23 cellular contexts compared by ENCODE assay signal in the genomic region with DNA sequence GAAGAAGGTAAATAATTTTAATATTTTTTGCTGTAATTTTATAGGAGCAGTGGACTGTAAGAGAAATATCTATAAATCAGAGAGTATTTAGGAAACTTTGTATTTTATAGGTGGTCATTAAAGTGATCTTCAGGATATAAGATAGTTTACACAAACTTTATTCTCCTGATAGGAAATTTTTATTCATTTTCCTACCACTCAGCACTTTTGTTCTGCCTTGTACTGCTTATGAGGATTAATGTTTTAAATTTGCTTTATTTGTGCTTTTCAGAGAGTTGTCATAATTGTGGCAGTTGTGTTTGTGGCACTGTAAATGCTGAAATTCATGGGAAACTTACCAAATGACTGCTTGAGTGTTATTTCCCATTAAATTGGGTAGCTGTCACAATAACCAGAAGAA.
"Had no signal": no experiment of that assay in that cellular context is flagged by ENCODE, and none has a peak within 500 bp of the region (broad histone marks: within the 10 kb centered on the region; RNA-seq: fewer than 3 reads in every experiment).

No MANE protein-coding gene starts in this region.

- DNase-seq: colonic mucosa; cortex of kidney; effector CD8-positive, alpha-beta T cell; esophagus squamous epithelium; foreskin fibroblast; foreskin melanocyte; gastrocnemius medialis; glutamatergic neuron; head of caudate nucleus; heart right ventricle; hippocampal formation; left cardiac atrium; left lung; left ventricle myocardium superior; lower lobe of right lung; mesenchymal stem cell; mucosa of descending colon; naive B cell; naive thymus-derived CD8-positive, alpha-beta T cell had no signal

- ATAC-seq: gastrocnemius medialis; heart right ventricle; left cardiac atrium; left lung; left ventricle myocardium superior; lower lobe of right lung; mucosa of descending colon; naive thymus-derived CD8-positive, alpha-beta T cell had no signal

- H3K4me1 ChIP-seq: colonic mucosa, gastrocnemius medialis, left lung had no signal

- H3K4me3 Mint-ChIP-seq: dendritic cell treated with granulocyte-macrophage colony-stimulating factor and Interleukin-4, amounts not matched to agents 40 ng/mL and 50 ng/mL, for 4 days; mesothelial cell of epicardium; naive B cell; naive thymus-derived CD8-positive, alpha-beta T cell had no signal

- H3K9me3 Mint-ChIP-seq: dendritic cell treated with granulocyte-macrophage colony-stimulating factor and Interleukin-4, amounts not matched to agents 40 ng/mL and 50 ng/mL, for 4 days; naive B cell; naive thymus-derived CD8-positive, alpha-beta T cell had no signal

- H3K4me1 Mint-ChIP-seq: mesothelial cell of epicardium had no signal

- FAIRE-seq: endothelial cell of umbilical vein, islet of Langerhans had no signal

- H3K27me3 Mint-ChIP-seq: dendritic cell treated with granulocyte-macrophage colony-stimulating factor and Interleukin-4, amounts not matched to agents 40 ng/mL and 50 ng/mL, for 4 days; naive B cell; naive thymus-derived CD8-positive, alpha-beta T cell had no signal

- H3K4me3 ChIP-seq: colonic mucosa, esophagus squamous epithelium, gastrocnemius medialis, heart right ventricle, left lung, lower lobe of right lung, mucosa of descending colon had no signal

- H3K27ac ChIP-seq: colonic mucosa, esophagus squamous epithelium, gastrocnemius medialis, heart right ventricle, left lung, lower lobe of right lung had no signal

- H3K9me3 ChIP-seq: colonic mucosa, esophagus squamous epithelium, gastrocnemius medialis, heart right ventricle, left lung, lower lobe of right lung, mucosa of descending colon had no signal

- H3K27me3 ChIP-seq: colonic mucosa, esophagus squamous epithelium, gastrocnemius medialis, heart right ventricle, left lung had no signal

- H3K27ac Mint-ChIP-seq: dendritic cell treated with granulocyte-macrophage colony-stimulating factor and Interleukin-4, amounts not matched to agents 40 ng/mL and 50 ng/mL, for 4 days; mesothelial cell of epicardium had no signal

- H3K36me3 ChIP-seq: colonic mucosa had no signal
